Comparison of ENCODE assay signal across 8 cellular contexts in the genomic region with DNA sequence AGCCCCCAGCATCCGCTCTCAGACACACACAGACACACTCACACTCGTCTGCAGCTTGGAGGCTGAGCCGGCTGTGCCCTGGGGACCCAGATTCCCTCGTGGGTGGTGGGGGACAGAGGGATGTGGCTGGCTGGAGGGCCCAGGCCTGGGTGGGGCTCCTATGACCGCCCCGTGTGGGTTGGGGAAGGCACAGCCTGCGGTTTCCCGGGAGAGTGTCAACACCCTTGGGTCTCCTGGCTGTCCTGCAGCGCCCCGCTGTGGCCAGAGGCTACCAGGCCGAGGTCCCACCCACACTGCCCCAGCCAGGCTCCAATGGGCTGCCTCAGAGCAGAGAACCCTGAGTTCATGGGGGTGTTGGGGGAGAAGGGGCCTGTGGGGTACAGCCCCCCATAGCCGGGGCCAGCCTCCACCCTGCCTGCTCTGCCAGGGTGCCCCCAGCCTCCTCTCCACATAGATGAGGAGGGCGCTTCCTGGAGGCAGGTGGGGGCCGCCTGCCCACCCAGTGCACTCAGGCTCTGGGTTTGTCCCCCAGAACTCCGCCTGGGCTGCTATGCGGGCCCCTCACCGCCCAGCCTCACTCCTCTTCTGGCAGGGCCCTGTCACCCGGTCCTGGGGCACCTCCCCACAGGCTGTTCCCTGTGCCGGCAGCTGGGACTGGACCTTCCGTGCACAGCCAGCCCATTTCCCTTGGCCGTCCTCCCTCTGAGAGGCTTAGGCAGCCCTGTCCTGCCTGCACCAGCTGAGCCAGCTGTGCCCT. TPM values are rescaled to one million over a fixed set of nuclear protein-coding genes. Genes with fewer than 3 reads are reported as not detected.
A peak's percentile ranks its signal among the peaks of the same experiment; 100 is the strongest.
DNase-seq lines count a peak whose midpoint lies in the region; ATAC-seq and TF ChIP-seq lines count a peak whose summit lies in the region.

A gene with protein sequence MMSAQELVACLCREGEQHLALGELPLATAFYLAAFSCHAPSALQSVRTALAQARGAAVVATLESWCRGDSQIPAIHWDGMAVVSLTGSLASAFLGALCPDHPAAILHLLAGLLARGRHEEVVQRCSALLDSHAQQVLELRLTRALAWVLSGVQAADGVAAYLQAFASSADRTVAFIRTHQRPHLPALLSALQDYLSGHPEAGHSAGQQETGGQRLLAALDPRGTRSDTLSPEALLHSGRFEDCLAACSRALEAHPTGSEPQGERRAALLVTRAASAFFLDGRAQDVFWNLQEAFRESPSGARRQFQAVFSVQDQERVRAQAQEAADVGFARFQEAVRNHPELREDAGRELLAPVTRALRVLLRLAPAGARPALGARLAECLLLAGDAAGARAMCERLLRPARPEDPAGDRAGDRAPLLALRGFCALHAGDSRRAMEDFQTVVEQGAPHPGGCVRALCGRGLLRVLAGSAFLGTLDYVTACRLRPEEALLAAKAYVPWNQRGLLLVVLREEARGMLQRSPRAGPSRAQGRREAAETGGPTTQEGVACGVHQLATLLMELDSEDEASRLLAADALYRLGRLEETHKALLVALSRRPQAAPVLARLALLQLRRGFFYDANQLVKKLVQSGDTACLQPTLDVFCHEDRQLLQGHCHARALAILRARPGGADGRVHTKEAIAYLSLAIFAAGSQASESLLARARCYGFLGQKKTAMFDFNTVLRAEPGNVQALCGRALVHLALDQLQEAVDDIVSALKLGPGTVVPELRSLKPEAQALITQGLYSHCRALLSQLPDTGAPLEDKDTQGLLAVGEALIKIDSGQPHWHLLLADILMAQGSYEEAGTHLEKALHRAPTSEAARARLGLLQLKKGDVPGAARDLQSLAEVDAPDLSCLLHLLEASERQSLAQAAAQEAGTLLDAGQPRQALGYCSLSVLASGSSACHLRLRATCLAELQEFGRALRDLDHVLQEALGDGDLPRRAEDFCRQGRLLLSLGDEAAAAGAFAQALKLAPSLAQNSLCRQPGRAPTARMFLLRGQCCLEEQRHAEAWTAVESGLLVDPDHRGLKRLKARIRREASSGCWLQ (minus strand): TSS at position 159 of the 757 bp plus-strand sequence. CDS start 866 bp downstream, outside the sequence.

- no peaks in the 10 kb centered on the region for H3K9me2 ChIP-seq in SK-N-SH

- H3K9ac ChIP-seq in SK-N-SH: no peak within 1 kb of the TSS

- H3K4me3 ChIP-seq in SK-N-SH (ENCODE audit: low read depth in 2 of 2, low read length in 1 of 2) (no peak within 1 kb of the TSS), sigmoid colon (no peak within 1 kb of the TSS)

- TF ChIP-seq EP300 in SK-N-SH (IDR thresholded peaks at IDR 0.05; ENCODE audit: borderline replicate concordance in 1 of 2, low read depth in 1 of 2, low read length in 1 of 2) (no peak), sigmoid colon (IDR thresholded peaks at IDR 0.05) (no peak)

- no peaks in the 10 kb centered on the region for H3F3A ChIP-seq in SK-N-SH (replicated peaks; ENCODE audit: insufficient read depth)

- no peak within 1 kb of the TSS for H2AFZ ChIP-seq in SK-N-SH (ENCODE audit: low read depth)

- H3K79me2 ChIP-seq in SK-N-SH (ENCODE audit: insufficient read depth): no peaks in the 10 kb centered on the region

- ATAC-seq in activated CD4-positive, CD25-positive, alpha-beta regulatory T cell treated with anti-CD3 and anti-CD28 coated beads, Interleukin-2, amount 50 U/mL, for 24 hours: peak; percentile 50 to 74
- no peak for ATAC-seq in HG02759 (IDR thresholded peaks at IDR 0.05; ENCODE audit: unreplicated experiment)

- TF ChIP-seq RAD21 in SK-N-SH (IDR thresholded peaks at IDR 0.05; ENCODE audit: low read length): peak; percentile 54

- CTCF ChIA-PET in SK-N-SH (lab: Yijun Ruan, JAX): interaction anchor here (0.9 to 1.8 kb wide), 5 partner anchors 9 to 387 kb away, joined by 3 to 5 read pairs (median 3); no protein-coding TSS in a partner anchor

- 6% methylated on average over 4 of the region's 21 CpGs for WGBS in SK-N-SH (ENCODE audit: low lambda C conversion rate)
- 31 to 38% methylated on average over 21 of the region's 21 CpGs for WGBS in sigmoid colon, 2 donors

- H3K4me1 ChIP-seq in SK-N-SH (ENCODE audit: control insufficient read depth in 1 of 2, insufficient read depth in 2 of 2, low read depth in 1 of 2, low read length in 1 of 2) (no peaks in the 10 kb centered on the region), sigmoid colon (no peaks in the 10 kb centered on the region)

- no peak for DNase-seq in activated CD4-positive, CD25-positive, alpha-beta regulatory T cell (lab: John Stamatoyannopoulos, UW)
- DNase-seq in SK-N-SH (peak; percentile 76), sigmoid colon (peak; percentile 61), NCI-H1436 treated with DMSO at 0.1 percent for 48 hours (lab: John Stamatoyannopoulos, UW) (no peak), medulla oblongata (ENCODE audit: extremely low spot score) (no peak)
- DNase-seq in central memory CD4-positive, alpha-beta T cell: peak; percentile 17

- H3K9me3 ChIP-seq in SK-N-SH (no peaks in the 10 kb centered on the region), sigmoid colon (no peaks in the 10 kb centered on the region)

- TF ChIP-seq CTCF in SK-N-SH (IDR thresholded peaks at IDR 0.05) (peak; percentile 53), sigmoid colon (IDR thresholded peaks at IDR 0.05) (no peak)

- H3K27me3 ChIP-seq in SK-N-SH (ENCODE audit: insufficient read depth): peaks cover 18% of the 10 kb centered on the region; the same call in 1 of the 2 replicates
- peaks cover 5 to 85% (median 39%) of the 10 kb centered on the region in 3 donors for H3K27me3 ChIP-seq in sigmoid colon

- TF ChIP-seq POLR2A in sigmoid colon (IDR thresholded peaks at IDR 0.05): no peak

- intact Hi-C loops in sigmoid colon (cut with DNase I): no loop called here

- POLR2A ChIA-PET in SK-N-SH (lab: Yijun Ruan, JAX): no interaction called here

- H3K36me3 ChIP-seq in SK-N-SH (replicated peaks in 1 of 2; ENCODE audit: control insufficient read depth in 1 of 2, insufficient read depth in 2 of 2, low read length in 1 of 2) (no peaks in the 10 kb centered on the region), sigmoid colon (no peaks in the 10 kb centered on the region)

- H3K27ac ChIP-seq in SK-N-SH (ENCODE audit: low read depth in 2 of 2, low read length in 1 of 2) (no peak within 1 kb of the TSS), sigmoid colon (no peak within 1 kb of the TSS)

- no peak within 1 kb of the TSS for H3K4me2 ChIP-seq in SK-N-SH

- no peaks in the 10 kb centered on the region for H4K20me1 ChIP-seq in SK-N-SH (ENCODE audit: insufficient read depth)

TF ChIP-seq in SK-N-SH, 30 proteins besides CTCF, POLR2A, EP300 and RAD21:
- TF ChIP-seq GATA2 (CRISPR knock-in tag; IDR thresholded peaks at IDR 0.05): no peak
- no peak for TF ChIP-seq POLR2AphosphoS5 (IDR thresholded peaks at IDR 0.05; ENCODE audit: low read depth, low read length)
- no peak for TF ChIP-seq MXI1 (IDR thresholded peaks at IDR 0.05; ENCODE audit: low read depth, low read length)
- TF ChIP-seq EZH2phosphoT487 (IDR thresholded peaks at IDR 0.05; ENCODE audit: borderline replicate concordance, low read depth): no peak
- TF ChIP-seq RFX5 (IDR thresholded peaks at IDR 0.05; ENCODE audit: low read length): no peak

RNA-seq across cellular contexts. Expression of the gene that starts here (rescaled TPM):
- polyA plus RNA-seq in SK-N-SH (2012; rRNA removed): 0.16 TPM in 2 replicates
- polyA plus RNA-seq in SK-N-SH (2012; cell fraction: cytosol; rRNA removed): 0.03 TPM in 2 replicates
- polyA plus RNA-seq in SK-N-SH (2012; cell fraction: nucleus; rRNA removed): 1.4 TPM in 2 replicates
- under 1 TPM; 0.16 to 0.83 (median 0.63) TPM for total RNA-seq in sigmoid colon
- under 1 TPM in 2 of 3 donors, not detected in 1; under 0.01 to 0.57 TPM for polyA plus RNA-seq in sigmoid colon

Comparison
In these comparisons a context has a peak if more than half of its experiments do, and no peak if none do; other contexts are left out.
1. Peak in DNase-seq in sigmoid colon; RNA of the gene not detected or under 1 TPM.
2. DNase-seq: peak in SK-N-SH (single experiment) and central memory CD4-positive, alpha-beta T cell (single experiment); none in activated CD4-positive, CD25-positive, alpha-beta regulatory T cell (0 of 4), NCI-H1436 treated with DMSO at 0.1 percent for 48 hours (single experiment) and medulla oblongata (single experiment).